12 cellular contexts compared by ENCODE assay signal in the genomic region with DNA sequence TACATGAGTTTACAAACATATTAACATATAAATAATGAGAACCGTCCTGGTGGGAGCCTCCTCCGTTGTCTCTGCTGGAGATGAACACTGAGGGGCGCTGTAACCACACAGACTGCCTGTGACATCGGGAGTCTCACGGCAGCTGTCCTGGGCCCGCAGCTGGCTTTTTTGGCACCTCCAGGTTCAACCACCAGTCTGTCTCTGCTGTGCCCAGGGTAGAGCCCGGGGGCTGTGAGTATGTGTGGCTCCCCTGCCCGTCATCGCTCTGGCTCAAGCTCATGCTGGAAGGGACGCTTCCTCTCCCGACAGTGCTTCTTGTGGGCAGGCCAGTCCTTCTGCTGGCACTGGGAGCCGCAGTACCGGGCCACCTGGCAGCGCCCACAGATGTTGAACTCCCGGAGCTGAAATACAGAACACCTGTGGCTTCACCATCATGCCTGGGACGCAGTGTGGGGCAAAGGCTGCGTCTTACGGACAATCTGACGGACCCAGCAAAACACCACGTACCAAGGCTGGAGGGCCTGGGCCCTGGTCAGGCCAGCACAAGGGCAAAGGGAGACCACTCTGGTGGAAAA. TPM values are rescaled to one million over a fixed set of nuclear protein-coding genes. Genes with fewer than 3 reads are reported as not detected.
DNase-seq lines count a peak whose midpoint lies in the region; ATAC-seq and TF ChIP-seq lines count a peak whose summit lies in the region.
"Had no signal": no experiment of that assay in that cellular context is flagged by ENCODE, and none has a peak within 500 bp of the region (broad histone marks: within the 10 kb centered on the region; RNA-seq: fewer than 3 reads in every experiment).

No MANE protein-coding gene starts in this region.

- peak; percentile 67 for DNase-seq in activated CD4-positive, alpha-beta T cell treated with anti-CD3 and anti-CD28 coated beads, Interleukin-2, amount 10 ng/mL, durations not matched to agents 24 days and 14 days
- no peak for DNase-seq in activated CD4-positive, alpha-beta T cell treated with anti-CD3 and anti-CD28 coated beads, Interleukin-2, amount 50 U/mL, for 4 hours
- peak; percentile 64 for DNase-seq in NAMALWA (ENCODE audit: low spot score)
- peak; percentile 12 to 29 for DNase-seq in dermis microvascular lymphatic vessel endothelial cell (ENCODE audit: low read depth in 2 of 2)
- DNase-seq in retinal pigment epithelial cell (ENCODE audit: low read depth): no peak
- DNase-seq in NCI-H774 (lab: John Stamatoyannopoulos, UW): no peak
- DNase-seq: dorsolateral prefrontal cortex; NCI-H748 treated with DMSO at 0.1 percent for 48 hours; stimulated activated CD4-positive, alpha-beta T cell treated with anti-CD3 and anti-CD28 coated beads, Interleukin-1b, Interleukin-23, amount 100 ng/mL, for 48 hours had no signal

- H3K27ac Mint-ChIP-seq in activated CD4-positive, alpha-beta T cell treated with anti-CD3 and anti-CD28 coated beads, Interleukin-2, amount 10 ng/mL, durations not matched to agents 24 days and 14 days: no peak overlapping the region

- H3K27me3 Mint-ChIP-seq in activated CD4-positive, alpha-beta T cell treated with anti-CD3 and anti-CD28 coated beads, Interleukin-2, amount 10 ng/mL, durations not matched to agents 24 days and 14 days: no peaks in the 10 kb centered on the region

- intact Hi-C loops in activated CD4-positive, alpha-beta T cell treated with anti-CD3 and anti-CD28 coated beads, Interleukin-2, amount 10 ng/mL, durations not matched to agents 24 days and 14 days (cut with micrococcal nuclease): no loop called here

- H3K4me3 ChIP-seq in retinal pigment epithelial cell (ENCODE audit: low read length): no peak overlapping the region
- H3K4me3 ChIP-seq: dorsolateral prefrontal cortex, lung had no signal

- TF ChIP-seq CTCF in retinal pigment epithelial cell (conservative IDR thresholded peaks at IDR 0.05; ENCODE audit: low read depth, low read length): peak; percentile 38

- no peak overlapping the region for H3K4me3 Mint-ChIP-seq in activated CD4-positive, alpha-beta T cell treated with anti-CD3 and anti-CD28 coated beads, Interleukin-2, amount 10 ng/mL, durations not matched to agents 24 days and 14 days

- H3K36me3 Mint-ChIP-seq in activated CD4-positive, alpha-beta T cell treated with anti-CD3 and anti-CD28 coated beads, Interleukin-2, amount 10 ng/mL, durations not matched to agents 24 days and 14 days (ENCODE audit: low read depth): peaks cover 21% of the 10 kb centered on the region

- no peaks in the 10 kb centered on the region for H3K9me3 Mint-ChIP-seq in activated CD4-positive, alpha-beta T cell treated with anti-CD3 and anti-CD28 coated beads, Interleukin-2, amount 10 ng/mL, durations not matched to agents 24 days and 14 days

- H3K4me1 Mint-ChIP-seq in activated CD4-positive, alpha-beta T cell treated with anti-CD3 and anti-CD28 coated beads, Interleukin-2, amount 10 ng/mL, durations not matched to agents 24 days and 14 days: peaks cover 7% of the 10 kb centered on the region

- ATAC-seq in GM19463 (IDR thresholded peaks at IDR 0.05; ENCODE audit: unreplicated experiment) (no peak), GM21723 (IDR thresholded peaks at IDR 0.05; ENCODE audit: unreplicated experiment) (no peak)

RNA-seq across cellular contexts. Expression of gene DPH7, which starts 3.6 kb away (rescaled TPM):
- 51.7 and 51.9 TPM in 2 replicates for total RNA-seq in activated CD4-positive, alpha-beta T cell treated with anti-CD3 and anti-CD28 coated beads, Interleukin-2, amount 10 ng/mL, durations not matched to agents 24 days and 14 days
- total RNA-seq in dermis microvascular lymphatic vessel endothelial cell: 15.5 and 20.4 TPM in 2 replicates

RNA-seq across cellular contexts. Expression of gene ZMYND19, which starts 7.9 kb away (rescaled TPM):
- total RNA-seq in activated CD4-positive, alpha-beta T cell treated with anti-CD3 and anti-CD28 coated beads, Interleukin-2, amount 10 ng/mL, durations not matched to agents 24 days and 14 days: 86.4 and 92.4 TPM in 2 replicates
- total RNA-seq in dermis microvascular lymphatic vessel endothelial cell: 13.7 and 15.0 TPM in 2 replicates

RNA-seq across cellular contexts. Expression of gene ARRDC1, which starts 23.1 kb away (rescaled TPM):
- total RNA-seq in activated CD4-positive, alpha-beta T cell treated with anti-CD3 and anti-CD28 coated beads, Interleukin-2, amount 10 ng/mL, durations not matched to agents 24 days and 14 days: 63.7 and 68.4 TPM in 2 replicates
- total RNA-seq in dermis microvascular lymphatic vessel endothelial cell: 22.3 and 26.8 TPM in 2 replicates

RNA-seq across cellular contexts. Expression of gene MRPL41, which starts 30.7 kb away (rescaled TPM):
- 52.8 and 53.9 TPM in 2 replicates for total RNA-seq in activated CD4-positive, alpha-beta T cell treated with anti-CD3 and anti-CD28 coated beads, Interleukin-2, amount 10 ng/mL, durations not matched to agents 24 days and 14 days
- total RNA-seq in dermis microvascular lymphatic vessel endothelial cell: 45.6 and 45.8 TPM in 2 replicates

RNA-seq across cellular contexts. Expression of gene PNPLA7, which starts 32.2 kb away (rescaled TPM):
- 1.2 and 1.7 TPM in 2 replicates for total RNA-seq in activated CD4-positive, alpha-beta T cell treated with anti-CD3 and anti-CD28 coated beads, Interleukin-2, amount 10 ng/mL, durations not matched to agents 24 days and 14 days
- 0.39 and 1.1 TPM in 2 replicates for total RNA-seq in dermis microvascular lymphatic vessel endothelial cell

Comparison
In these comparisons a context has a peak if more than half of its experiments do, and no peak if none do; other contexts are left out.
1. DNase-seq: peak in activated CD4-positive, alpha-beta T cell treated with anti-CD3 and anti-CD28 coated beads, Interleukin-2, amount 10 ng/mL, durations not matched to agents 24 days and 14 days (single experiment), NAMALWA (single experiment) and dermis microvascular lymphatic vessel endothelial cell (2 of 2); none in activated CD4-positive, alpha-beta T cell treated with anti-CD3 and anti-CD28 coated beads, Interleukin-2, amount 50 U/mL, for 4 hours (0 of 2), retinal pigment epithelial cell (single experiment) and NCI-H774 (single experiment).